In genomic region chr4:78622253-78622979, GRCh38 we compare ENCODE assay signal across 2 cellular contexts.
TF ChIP-seq lines count a peak whose summit lies in the region.

No MANE protein-coding gene starts in this region.

TF ChIP-seq in GM23338, 12 proteins besides CTCF, POLR2A, EP300 and RAD21 (continued from another document):
- TF ChIP-seq ZNF462 (CRISPR knock-in tag; IDR thresholded peaks at IDR 0.05) (no peak), EZH2 (IDR thresholded peaks at IDR 0.05; ENCODE audit: low read depth, unreplicated experiment) (no peak), EZH2phosphoT487 (IDR thresholded peaks at IDR 0.05; ENCODE audit: unreplicated experiment) (no peak), ZNF331 (CRISPR knock-in tag; IDR thresholded peaks at IDR 0.05; ENCODE audit: low read depth) (no peak), JUNB (IDR thresholded peaks at IDR 0.05; ENCODE audit: unreplicated experiment) (no peak), NANOG (IDR thresholded peaks at IDR 0.05; ENCODE audit: borderline replicate concordance) (no peak), ZNF114 (CRISPR knock-in tag; IDR thresholded peaks at IDR 0.05) (no peak), CREB1 (CRISPR knock-in tag; IDR thresholded peaks at IDR 0.05; ENCODE audit: low read depth) (no peak)
- TF ChIP-seq, protein P1, sequence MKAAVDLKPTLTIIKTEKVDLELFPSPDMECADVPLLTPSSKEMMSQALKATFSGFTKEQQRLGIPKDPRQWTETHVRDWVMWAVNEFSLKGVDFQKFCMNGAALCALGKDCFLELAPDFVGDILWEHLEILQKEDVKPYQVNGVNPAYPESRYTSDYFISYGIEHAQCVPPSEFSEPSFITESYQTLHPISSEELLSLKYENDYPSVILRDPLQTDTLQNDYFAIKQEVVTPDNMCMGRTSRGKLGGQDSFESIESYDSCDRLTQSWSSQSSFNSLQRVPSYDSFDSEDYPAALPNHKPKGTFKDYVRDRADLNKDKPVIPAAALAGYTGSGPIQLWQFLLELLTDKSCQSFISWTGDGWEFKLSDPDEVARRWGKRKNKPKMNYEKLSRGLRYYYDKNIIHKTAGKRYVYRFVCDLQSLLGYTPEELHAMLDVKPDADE (IDR thresholded peaks at IDR 0.05): no peak
- TF ChIP-seq, protein P2, sequence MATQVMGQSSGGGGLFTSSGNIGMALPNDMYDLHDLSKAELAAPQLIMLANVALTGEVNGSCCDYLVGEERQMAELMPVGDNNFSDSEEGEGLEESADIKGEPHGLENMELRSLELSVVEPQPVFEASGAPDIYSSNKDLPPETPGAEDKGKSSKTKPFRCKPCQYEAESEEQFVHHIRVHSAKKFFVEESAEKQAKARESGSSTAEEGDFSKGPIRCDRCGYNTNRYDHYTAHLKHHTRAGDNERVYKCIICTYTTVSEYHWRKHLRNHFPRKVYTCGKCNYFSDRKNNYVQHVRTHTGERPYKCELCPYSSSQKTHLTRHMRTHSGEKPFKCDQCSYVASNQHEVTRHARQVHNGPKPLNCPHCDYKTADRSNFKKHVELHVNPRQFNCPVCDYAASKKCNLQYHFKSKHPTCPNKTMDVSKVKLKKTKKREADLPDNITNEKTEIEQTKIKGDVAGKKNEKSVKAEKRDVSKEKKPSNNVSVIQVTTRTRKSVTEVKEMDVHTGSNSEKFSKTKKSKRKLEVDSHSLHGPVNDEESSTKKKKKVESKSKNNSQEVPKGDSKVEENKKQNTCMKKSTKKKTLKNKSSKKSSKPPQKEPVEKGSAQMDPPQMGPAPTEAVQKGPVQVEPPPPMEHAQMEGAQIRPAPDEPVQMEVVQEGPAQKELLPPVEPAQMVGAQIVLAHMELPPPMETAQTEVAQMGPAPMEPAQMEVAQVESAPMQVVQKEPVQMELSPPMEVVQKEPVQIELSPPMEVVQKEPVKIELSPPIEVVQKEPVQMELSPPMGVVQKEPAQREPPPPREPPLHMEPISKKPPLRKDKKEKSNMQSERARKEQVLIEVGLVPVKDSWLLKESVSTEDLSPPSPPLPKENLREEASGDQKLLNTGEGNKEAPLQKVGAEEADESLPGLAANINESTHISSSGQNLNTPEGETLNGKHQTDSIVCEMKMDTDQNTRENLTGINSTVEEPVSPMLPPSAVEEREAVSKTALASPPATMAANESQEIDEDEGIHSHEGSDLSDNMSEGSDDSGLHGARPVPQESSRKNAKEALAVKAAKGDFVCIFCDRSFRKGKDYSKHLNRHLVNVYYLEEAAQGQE (IDR thresholded peaks at IDR 0.05; ENCODE audit: unreplicated experiment): no peak

TF ChIP-seq in SK-N-SH treated with all-trans-retinoic acid at 6 μM for 48 hours, 23 proteins besides CTCF, POLR2A, EP300 and RAD21 (continued from another document):
- TF ChIP-seq TSHZ2 (CRISPR knock-in tag; IDR thresholded peaks at IDR 0.05) (no peak), POU6F1 (CRISPR knock-in tag; IDR thresholded peaks at IDR 0.05; ENCODE audit: borderline replicate concordance, low read depth) (no peak), CSDC2 (CRISPR knock-in tag; IDR thresholded peaks at IDR 0.05) (no peak), ZNF565 (CRISPR knock-in tag; conservative IDR thresholded peaks at IDR 0.05; ENCODE audit: low read depth) (no peak), PPARA (CRISPR knock-in tag; IDR thresholded peaks at IDR 0.05; ENCODE audit: borderline replicate concordance) (no peak), ZNF8 (CRISPR knock-in tag; IDR thresholded peaks at IDR 0.05) (no peak), TCF4 (CRISPR knock-in tag; IDR thresholded peaks at IDR 0.05; ENCODE audit: borderline replicate concordance) (no peak), TOX (CRISPR knock-in tag; IDR thresholded peaks at IDR 0.05; ENCODE audit: borderline replicate concordance) (no peak), GLIS3 (CRISPR knock-in tag; IDR thresholded peaks at IDR 0.05) (no peak), ZFP3 (CRISPR knock-in tag; IDR thresholded peaks at IDR 0.05) (no peak), RARB (CRISPR knock-in tag; IDR thresholded peaks at IDR 0.05) (no peak), BACH2 (CRISPR knock-in tag; IDR thresholded peaks at IDR 0.05; ENCODE audit: borderline replicate concordance) (no peak), CSRNP3 (CRISPR knock-in tag; IDR thresholded peaks at IDR 0.05) (no peak), ZC3H10 (CRISPR knock-in tag; IDR thresholded peaks at IDR 0.05) (no peak), SNAI2 (CRISPR knock-in tag; IDR thresholded peaks at IDR 0.05) (no peak), ARNTL (CRISPR knock-in tag; IDR thresholded peaks at IDR 0.05; ENCODE audit: borderline replicate concordance, low read depth) (no peak)
- TF ChIP-seq, protein P3, sequence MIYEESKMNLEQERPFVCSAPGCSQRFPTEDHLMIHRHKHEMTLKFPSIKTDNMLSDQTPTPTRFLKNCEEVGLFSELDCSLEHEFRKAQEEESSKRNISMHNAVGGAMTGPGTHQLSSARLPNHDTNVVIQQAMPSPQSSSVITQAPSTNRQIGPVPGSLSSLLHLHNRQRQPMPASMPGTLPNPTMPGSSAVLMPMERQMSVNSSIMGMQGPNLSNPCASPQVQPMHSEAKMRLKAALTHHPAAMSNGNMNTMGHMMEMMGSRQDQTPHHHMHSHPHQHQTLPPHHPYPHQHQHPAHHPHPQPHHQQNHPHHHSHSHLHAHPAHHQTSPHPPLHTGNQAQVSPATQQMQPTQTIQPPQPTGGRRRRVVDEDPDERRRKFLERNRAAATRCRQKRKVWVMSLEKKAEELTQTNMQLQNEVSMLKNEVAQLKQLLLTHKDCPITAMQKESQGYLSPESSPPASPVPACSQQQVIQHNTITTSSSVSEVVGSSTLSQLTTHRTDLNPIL (CRISPR knock-in tag; IDR thresholded peaks at IDR 0.05; ENCODE audit: low read depth): no peak
TF ChIP-seq in SK-N-SH treated with all-trans-retinoic acid at 6 μM for 48 hours: peak in this region for 0.
